2 cellular contexts compared by ENCODE assay signal in genomic region chr9:27421567-27421966, GRCh38.
A peak's percentile ranks its signal among the peaks of the same experiment; 100 is the strongest.
TF ChIP-seq lines count a peak whose summit lies in the region.

No MANE protein-coding gene starts in this region.

TF ChIP-seq in Ishikawa, 13 proteins besides CTCF, POLR2A, EP300 and RAD21:
- TF ChIP-seq NFIC (IDR thresholded peaks at IDR 0.05) (no peak), ZBTB7A (IDR thresholded peaks at IDR 0.05; ENCODE audit: low read depth) (no peak), YY1 (IDR thresholded peaks at IDR 0.05; ENCODE audit: low read depth) (no peak), FOXM1 (IDR thresholded peaks at IDR 0.05; ENCODE audit: borderline replicate concordance, low read depth) (no peak), TAF1 (IDR thresholded peaks at IDR 0.05; ENCODE audit: low read depth) (no peak), TCF12 (IDR thresholded peaks at IDR 0.05; ENCODE audit: low read depth) (peak; percentile 47; the same call in 1 of the 2 replicates), USF1 (IDR thresholded peaks at IDR 0.05) (no peak), TEAD4 (IDR thresholded peaks at IDR 0.05) (peak; percentile 90), MAX (IDR thresholded peaks at IDR 0.05) (no peak), EGR1 (IDR thresholded peaks at IDR 0.05) (no peak), CEBPB (IDR thresholded peaks at IDR 0.05) (no peak), CREB1 (IDR thresholded peaks at IDR 0.05; ENCODE audit: low read depth) (no peak), REST (IDR thresholded peaks at IDR 0.05; ENCODE audit: low read depth) (no peak)

TF ChIP-seq in H1, 55 proteins besides CTCF, POLR2A, EP300 and RAD21:
- no peak for TF ChIP-seq SAP30 (IDR thresholded peaks at IDR 0.05; ENCODE audit: insufficient read depth, insufficient replicate concordance, low read length)
- TF ChIP-seq TEAD4 (IDR thresholded peaks at IDR 0.05; ENCODE audit: low read depth, low read length) = peak; percentile 88
TF ChIP-seq in H1: peak in this region for 1.
